13 cellular contexts compared by ENCODE assay signal in the genomic region with DNA sequence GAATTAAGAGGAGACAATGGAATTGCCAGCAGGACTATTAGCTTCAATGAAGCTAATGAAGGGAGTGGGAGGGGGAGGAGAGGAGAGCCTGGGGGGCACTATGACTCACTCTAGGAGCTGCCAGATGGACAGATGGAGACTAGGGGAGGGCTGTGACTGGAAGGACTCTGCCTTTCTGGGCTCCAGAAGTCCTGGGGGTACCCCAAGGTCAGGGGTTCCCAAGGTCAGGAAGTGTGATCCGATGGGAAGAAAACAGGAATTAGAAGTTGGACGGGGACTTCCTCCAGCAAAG.
"Had no signal": no experiment of that assay in that cellular context is flagged by ENCODE, and none has a peak within 500 bp of the region (broad histone marks: within the 10 kb centered on the region; RNA-seq: fewer than 3 reads in every experiment).

No MANE protein-coding gene starts in this region.

- ATAC-seq: gastroesophageal sphincter had no signal

- H3K27ac Mint-ChIP-seq: activated naive CD4-positive, alpha-beta T cell treated with anti-CD3 and anti-CD28 coated beads for 36 hours; activated T-helper 1 cell treated with anti-CD3 and anti-CD28 coated beads, Interleukin-12 subunit alpha, Interleukin-12 subunit beta, Interleukin-2, Interleukin-4 antibody, amounts not matched to agents 30 ng/mL and 10 ng/mL and 1 ng/mL, durations not matched to agents 14 hours and 24 hours and 36 hours; stimulated activated naive CD8-positive, alpha-beta T cell treated with anti-CD3 and anti-CD28 coated beads, Interleukin-15, amount 100 ng/mL, for 72 hours had no signal

- H2AFZ ChIP-seq: parathyroid adenoma had no signal

- H3K27me3 ChIP-seq: gastroesophageal sphincter, testis, upper lobe of right lung had no signal

- H3K79me2 ChIP-seq: parathyroid adenoma had no signal

- H3K4me3 ChIP-seq: coronary artery, gastroesophageal sphincter, testis, upper lobe of right lung had no signal

- H3K27ac ChIP-seq: coronary artery, gastroesophageal sphincter, parathyroid adenoma, testis, upper lobe of right lung had no signal

- DNase-seq: activated CD8-positive, alpha-beta memory T cell treated with anti-CD3 and anti-CD28 coated beads, Interleukin-2, amount 50 U/mL, for 48 hours; activated naive CD4-positive, alpha-beta T cell treated with anti-CD3 and anti-CD28 coated beads for 36 hours; effector CD4-positive, alpha-beta T cell; stimulated activated CD4-positive, alpha-beta T cell treated with anti-CD3 and anti-CD28 coated beads, Interleukin-4, amount 100 ng/mL, for 4 hours; stimulated activated naive CD8-positive, alpha-beta T cell treated with anti-CD3 and anti-CD28 coated beads, Interleukin-15, amount 100 ng/mL, for 72 hours; T-helper 9 cell; testis; upper lobe of right lung had no signal

- H3K4me1 ChIP-seq: gastroesophageal sphincter, testis, upper lobe of right lung had no signal

- H3K9me3 ChIP-seq: gastroesophageal sphincter, testis, upper lobe of right lung had no signal

- H3K36me3 ChIP-seq: gastroesophageal sphincter, upper lobe of right lung had no signal

- H3K4me3 Mint-ChIP-seq: activated CD4-positive, alpha-beta memory T cell treated with anti-CD3 and anti-CD28 coated beads, Interleukin-2, amount 10 ng/mL, durations not matched to agents 7 days and 5 days; activated naive CD4-positive, alpha-beta T cell treated with anti-CD3 and anti-CD28 coated beads for 36 hours; activated T-helper 1 cell treated with anti-CD3 and anti-CD28 coated beads, Interleukin-12 subunit alpha, Interleukin-12 subunit beta, Interleukin-2, Interleukin-4 antibody, amounts not matched to agents 30 ng/mL and 10 ng/mL and 1 ng/mL, durations not matched to agents 14 hours and 24 hours and 36 hours; stimulated activated naive CD8-positive, alpha-beta T cell treated with anti-CD3 and anti-CD28 coated beads, Interleukin-15, amount 100 ng/mL, for 72 hours had no signal

- H3K4me1 Mint-ChIP-seq: stimulated activated naive CD8-positive, alpha-beta T cell treated with anti-CD3 and anti-CD28 coated beads, Interleukin-15, amount 100 ng/mL, for 72 hours had no signal

- H3K9me3 Mint-ChIP-seq: activated naive CD4-positive, alpha-beta T cell treated with anti-CD3 and anti-CD28 coated beads for 36 hours; activated T-helper 1 cell treated with anti-CD3 and anti-CD28 coated beads, Interleukin-12 subunit alpha, Interleukin-12 subunit beta, Interleukin-2, Interleukin-4 antibody, amounts not matched to agents 30 ng/mL and 10 ng/mL and 1 ng/mL, durations not matched to agents 14 hours and 24 hours and 36 hours; stimulated activated naive CD8-positive, alpha-beta T cell treated with anti-CD3 and anti-CD28 coated beads, Interleukin-15, amount 100 ng/mL, for 72 hours had no signal
